In genomic region chr19:2808129-2808941, GRCh38 we compare ENCODE assay signal across 22 cellular contexts. TPM values are rescaled to one million over a fixed set of nuclear protein-coding genes. Genes with fewer than 3 reads are reported as not detected.
"Had no signal": no experiment of that assay in that cellular context is flagged by ENCODE, and none has a peak within 500 bp of the region (broad histone marks: within the 10 kb centered on the region; RNA-seq: fewer than 3 reads in every experiment).

No MANE protein-coding gene starts in this region.

- ATAC-seq: foreskin keratinocyte, left colon, left ventricle myocardium superior had no signal

- DNase-seq: effector CD4-positive, alpha-beta T cell; endodermal cell; erythroblast; foreskin keratinocyte; immature natural killer cell; left colon; left ventricle myocardium superior; mesenchymal stem cell; midbrain; nephron progenitor cell; ovary; stimulated activated CD4-positive, alpha-beta T cell treated with anti-CD3 and anti-CD28 coated beads, Interleukin-2, amount 100 ng/mL, for 48 hours; stimulated activated naive CD4-positive, alpha-beta T cell treated with Interleukin-2 at 50 U/mL for 16 hours; trophoblast cell had no signal

- H3K36me3 ChIP-seq: ovary had no signal

- H3K4me1 Mint-ChIP-seq: endodermal cell, immature natural killer cell, nephron progenitor cell had no signal

- H3K4me3 ChIP-seq: coronary artery, lung, ovary, right atrium auricular region, smooth muscle cell had no signal

- H3K9me3 Mint-ChIP-seq: endodermal cell, immature natural killer cell, nephron progenitor cell had no signal

- H3K4me3 Mint-ChIP-seq: endodermal cell, immature natural killer cell, nephron progenitor cell had no signal

- H3K27me3 ChIP-seq: foreskin keratinocyte, neutrophil, ovary, right atrium auricular region had no signal

- H3K27ac Mint-ChIP-seq: endodermal cell, immature natural killer cell had no signal

RNA-seq across cellular contexts. Expression of gene ZNF556, which starts 58.8 kb away (rescaled TPM):
- total RNA-seq: dermis microvascular lymphatic vessel endothelial cell, endodermal cell, endothelial cell of umbilical vein, foreskin keratinocyte, kidney epithelial cell, left ventricle myocardium superior, lung, right atrium auricular region had no signal
